ENCODE assay signal across 13 cellular contexts in the genomic region with DNA sequence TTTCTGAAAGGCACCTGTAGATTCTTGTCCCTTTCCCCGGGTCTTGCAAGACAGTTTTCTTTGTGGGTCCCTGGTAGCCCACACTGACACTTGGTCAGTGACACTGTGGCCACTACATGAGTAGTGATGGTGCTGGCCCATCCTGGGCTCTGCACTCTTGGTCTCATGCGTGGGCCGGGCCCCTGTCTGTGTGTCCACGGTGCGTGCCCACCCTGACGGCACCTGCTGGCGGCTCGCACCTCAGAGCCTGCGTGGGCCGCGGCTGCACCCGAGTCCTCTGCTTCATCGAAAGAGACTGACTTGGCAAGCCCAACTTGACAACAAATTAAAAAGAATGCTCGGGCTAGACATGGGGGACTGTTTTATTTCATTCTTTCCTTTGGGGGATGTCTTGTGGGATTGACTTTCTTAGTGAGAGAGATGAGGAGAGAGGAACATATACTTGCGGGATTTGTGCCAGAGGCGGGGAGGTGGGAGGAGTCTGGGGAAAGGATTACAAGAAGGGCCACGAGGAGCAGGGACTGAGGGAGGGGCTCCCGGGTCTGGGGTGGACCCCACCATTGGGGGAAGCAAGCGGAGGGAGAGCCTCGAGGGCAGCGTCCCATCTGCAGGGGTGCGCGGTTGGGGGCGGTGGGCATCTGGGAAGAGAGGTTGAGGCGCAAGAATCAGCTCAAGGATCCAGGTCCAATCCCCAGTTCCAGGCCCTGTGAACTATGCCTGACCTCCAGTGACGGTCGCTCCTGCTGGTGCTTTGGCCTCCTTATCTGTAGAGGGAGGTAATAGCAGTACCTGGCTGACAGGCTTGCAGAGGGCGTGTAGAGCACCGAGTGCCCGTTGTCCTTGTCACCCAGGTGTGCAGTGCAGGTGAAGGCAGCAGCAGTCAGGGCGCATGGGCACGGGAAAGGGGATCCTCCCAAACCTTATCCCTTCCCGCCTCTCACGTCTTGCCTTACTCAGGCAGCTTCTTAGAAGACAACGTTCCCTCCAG. TPM values are rescaled to one million over a fixed set of nuclear protein-coding genes. Genes with fewer than 3 reads are reported as not detected.
"Had no signal": no experiment of that assay in that cellular context is flagged by ENCODE, and none has a peak within 500 bp of the region (broad histone marks: within the 10 kb centered on the region; RNA-seq: fewer than 3 reads in every experiment).

No MANE protein-coding gene starts in this region.

- ATAC-seq: activated T-cell treated with anti-CD3 and anti-CD28 coated beads, Interleukin-2, amount 50 U/mL, for 4 hours; T-helper 17 cell had no signal

- H3K9me3 ChIP-seq: ovary had no signal

- H3K27ac ChIP-seq: ovary, skin epidermis had no signal

- H3K27me3 ChIP-seq: ovary had no signal

- DNase-seq: activated CD4-positive, alpha-beta T cell treated with anti-CD3 and anti-CD28 coated beads, Interleukin-2, amount 50 U/mL, for 48 hours; activated gamma-delta T cell; activated T-cell treated with anti-CD3 and anti-CD28 coated beads, Interleukin-2, amount 50 U/mL, for 4 hours; cerebellar nuclear complex; dermis blood vessel endothelial cell; endodermal cell; immature natural killer cell; ovary; T-helper 17 cell; trophoblast cell had no signal

- H3K4me3 ChIP-seq: ovary, skin epidermis had no signal

- H3K36me3 ChIP-seq: ovary had no signal

RNA-seq across cellular contexts. Expression of gene ADAMTS15, which starts 37.8 kb away (rescaled TPM):
- total RNA-seq: activated T-cell treated with anti-CD3 and anti-CD28 coated beads, Interleukin-2, amount 50 U/mL, for 4 hours; T-helper 17 cell had no signal
- polyA plus RNA-seq: immature natural killer cell had no signal

RNA-seq across cellular contexts. Expression of gene ADAMTS8, which starts 57.9 kb away (rescaled TPM):
- total RNA-seq: dermis blood vessel endothelial cell, glomerular endothelial cell, renal cortical epithelial cell, T-helper 17 cell had no signal
